ENCODE assay signal across 8 cellular contexts in the genomic region with DNA sequence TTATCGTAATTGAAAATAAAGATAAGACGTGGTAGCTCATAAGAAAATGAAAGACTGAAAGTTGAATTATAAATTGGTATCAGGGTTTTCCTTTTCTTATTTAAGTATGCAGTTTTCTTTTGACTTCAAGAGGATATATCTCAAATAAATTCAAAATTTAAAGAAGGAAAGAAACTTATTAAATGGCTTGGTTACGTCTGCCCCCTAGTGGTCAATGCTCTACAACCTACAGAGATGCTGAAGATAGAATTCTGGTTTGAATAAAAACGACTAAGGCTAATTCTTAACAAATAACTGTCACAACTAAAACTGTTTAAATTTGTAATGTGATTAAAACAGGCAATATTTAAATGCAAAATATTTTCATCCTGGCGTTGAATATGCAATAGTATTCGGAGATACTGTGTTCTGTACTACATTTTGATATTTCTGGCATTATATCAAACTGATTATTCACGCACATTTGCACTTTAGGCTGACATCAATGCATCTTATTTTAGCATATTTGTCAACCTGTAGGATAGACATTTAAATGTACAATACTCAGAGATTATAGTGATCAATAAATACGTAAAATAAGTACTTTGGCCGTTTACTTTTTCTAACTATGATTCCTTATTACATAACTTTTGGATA. TPM values are rescaled to one million over a fixed set of nuclear protein-coding genes. Genes with fewer than 3 reads are reported as not detected.
DNase-seq lines count a peak whose midpoint lies in the region; ATAC-seq, FAIRE-seq and TF ChIP-seq lines count a peak whose summit lies in the region.

No MANE protein-coding gene starts in this region.

- peak; percentile 87 for TF ChIP-seq CTCF in RWPE1 (conservative IDR thresholded peaks at IDR 0.05; ENCODE audit: low read depth)
- TF ChIP-seq CTCF in body of pancreas (IDR thresholded peaks at IDR 0.05): peak; percentile 56 to 97 (median 82)
- peak in 2 of 3 experiments; percentile 46 to 58 for TF ChIP-seq CTCF in keratinocyte (optimal IDR thresholded peaks at IDR 0.05 in 1 of 3, IDR thresholded peaks at IDR 0.05 in 1 of 3, conservative IDR thresholded peaks at IDR 0.05 in 1 of 3; ENCODE audit: extremely low read depth in 1 of 3, insufficient read depth in 2 of 3, low read length in 3 of 3)

- H3K27ac ChIP-seq in RWPE1: no peak overlapping the region
- H3K27ac ChIP-seq in body of pancreas: no peak overlapping the region
- no peak overlapping the region for H3K27ac ChIP-seq in keratinocyte (ENCODE audit: control insufficient read depth, insufficient read depth, low read length)

- no peak overlapping the region for H2AFZ ChIP-seq in keratinocyte (ENCODE audit: control insufficient read depth, low read length)

- H3K79me2 ChIP-seq in keratinocyte (ENCODE audit: control insufficient read depth, insufficient read depth, low read length): no peaks in the 10 kb centered on the region

- peak; percentile 5 for FAIRE-seq in keratinocyte (lab: Jason Lieb, UNC)

- no peaks in the 10 kb centered on the region for H3K9me1 ChIP-seq in keratinocyte (ENCODE audit: control insufficient read depth, extremely low read depth, insufficient read depth, low read length)

- no peak overlapping the region for H3K4me2 ChIP-seq in keratinocyte (ENCODE audit: control insufficient read depth, extremely low read depth, insufficient read depth, low read depth, low read length)

- no peaks in the 10 kb centered on the region for H4K20me1 ChIP-seq in keratinocyte (ENCODE audit: control insufficient read depth, extremely low read depth, insufficient read depth, low read length)

- POLR2A ChIA-PET in RWPE1 (lab: Yijun Ruan, JAX; ENCODE audit: low non-redundant PET): no interaction called here

- ATAC-seq in activated CD4-positive, CD25-positive, alpha-beta regulatory T cell treated with anti-CD3 and anti-CD28 coated beads, Interleukin-2, amount 50 U/mL, for 24 hours: no peak
- ATAC-seq in body of pancreas: peak; percentile 60

- DNase-seq in activated CD4-positive, CD25-positive, alpha-beta regulatory T cell (lab: John Stamatoyannopoulos, UW): peak in 3 of 4 experiments; percentile 12 to 30 (median 24)
- DNase-seq in HuH-7.5 (ENCODE audit: low spot score) (peak; percentile 6), RWPE1 (ENCODE audit: low spot score) (peak; percentile 41), body of pancreas (peak; percentile 57 to 78 (median 70)), keratinocyte (ENCODE audit: low read depth, low spot score) (no peak), islet precursor cell (no peak)
- DNase-seq in stimulated activated CD4-positive, alpha-beta T cell treated with anti-CD3 and anti-CD28 coated beads, Interleukin-2, amount 100 ng/mL, for 24 hours: peak; percentile 34 to 67

- H3K4me1 ChIP-seq in body of pancreas (no peaks in the 10 kb centered on the region), keratinocyte (ENCODE audit: control insufficient read depth, extremely low read depth, insufficient read depth, low read length) (no peaks in the 10 kb centered on the region)

- H3K4me3 ChIP-seq in body of pancreas (no peak overlapping the region), keratinocyte (ENCODE audit: control insufficient read depth in 2 of 3, extremely low read depth in 1 of 3, insufficient read depth in 2 of 3, low read depth in 1 of 3, low read length in 3 of 3) (no peak overlapping the region)

- H3K36me3 ChIP-seq in body of pancreas (replicated peaks in 1 of 2; ENCODE audit: insufficient read depth in 1 of 2, low read depth in 2 of 2) (no peaks in the 10 kb centered on the region), keratinocyte (ENCODE audit: control insufficient read depth in 2 of 2, extremely low read depth in 1 of 2, insufficient read depth in 2 of 2, low read length in 2 of 2) (no peaks in the 10 kb centered on the region)

- 17 to 18% methylated on average over 9 of the region's 9 CpGs for WGBS in body of pancreas, 2 donors

- H3K9me3 ChIP-seq in body of pancreas (no peaks in the 10 kb centered on the region), keratinocyte (ENCODE audit: control insufficient read depth, low read depth, low read length) (no peaks in the 10 kb centered on the region)

- dilution Hi-C loops in keratinocyte (cut with MboI; ENCODE audit: extremely low pct_ligation_motif_present, low sequenced_read_pairs): no loop called here

- H3K9ac ChIP-seq in keratinocyte (ENCODE audit: control insufficient read depth, extremely low read depth, insufficient read depth, low read length): no peak overlapping the region

- TF ChIP-seq POLR2A in body of pancreas (IDR thresholded peaks at IDR 0.05): no peak

- intact Hi-C loops in body of pancreas (cut with DNase I): loop anchor here (10.0 kb wide), 2 partner anchors 62 to 532 kb away; no protein-coding TSS in a partner anchor

- CTCF ChIA-PET in RWPE1 (lab: Yijun Ruan, JAX): interaction anchor here (0.7 to 1.2 kb wide), 5 partner anchors 21 to 189 kb away, joined by 3 to 9 read pairs (median 3); no protein-coding TSS in a partner anchor

- H3K27me3 ChIP-seq in body of pancreas (no peaks in the 10 kb centered on the region), keratinocyte (ENCODE audit: control insufficient read depth, extremely low read depth, insufficient read depth, low read length) (no peaks in the 10 kb centered on the region)

RNA-seq across cellular contexts. Expression of a gene that starts 26.8 kb away (rescaled TPM):
- 10 to 100 TPM; 14.5 to 17.6 TPM for total RNA-seq in body of pancreas
- 48.5 to 97.0 TPM (median 77.9 TPM) in 3 replicates for polyA plus RNA-seq in keratinocyte
- polyA plus RNA-seq in keratinocyte (2011; ENCODE audit: low read depth): 4.4 TPM
- polyA plus RNA-seq in keratinocyte (2011; cell fraction: cytosol; rRNA removed): 23.1 and 42.4 TPM in 2 replicates
- 91.2 and 118 TPM in 2 replicates for polyA plus RNA-seq in keratinocyte (2011; cell fraction: nucleus; rRNA removed)
- polyA plus RNA-seq in keratinocyte (2012; ENCODE audit: low replicate concordance): 3.0 and 44.1 TPM in 2 replicates
- polyA minus RNA-seq in keratinocyte: 7.9 to 49.5 TPM (median 28.1 TPM) in 3 replicates
- polyA minus RNA-seq in keratinocyte (2011; cell fraction: cytosol; rRNA and poly(A)+ RNA removed): 7.7 TPM
- 16.6 and 38.8 TPM in 2 replicates for polyA minus RNA-seq in keratinocyte (2011; cell fraction: nucleus; rRNA and poly(A)+ RNA removed)

RNA-seq across cellular contexts. Expression of a gene that starts 56.2 kb away (rescaled TPM):
- 1 to 10 TPM in 1 of 2 donors, under 1 TPM in 1; 0.99 to 3.9 TPM for total RNA-seq in body of pancreas
- 13.9 to 37.4 TPM (median 34.8 TPM) in 3 replicates for polyA plus RNA-seq in keratinocyte
- polyA plus RNA-seq in keratinocyte (2011; ENCODE audit: low read depth): 0.22 TPM
- polyA plus RNA-seq in keratinocyte (2011; cell fraction: cytosol; rRNA removed): 10.4 and 17.5 TPM in 2 replicates
- 35.6 and 39.7 TPM in 2 replicates for polyA plus RNA-seq in keratinocyte (2011; cell fraction: nucleus; rRNA removed)
- polyA plus RNA-seq in keratinocyte (2012; ENCODE audit: low replicate concordance): 0.37 and 12.8 TPM in 2 replicates
- polyA minus RNA-seq in keratinocyte: 1.5 to 51.8 TPM (median 36.0 TPM) in 3 replicates
- 10.2 TPM for polyA minus RNA-seq in keratinocyte (2011; cell fraction: cytosol; rRNA and poly(A)+ RNA removed)
- 30.9 and 63.4 TPM in 2 replicates for polyA minus RNA-seq in keratinocyte (2011; cell fraction: nucleus; rRNA and poly(A)+ RNA removed)

Comparison
In these comparisons a context has a peak if more than half of its experiments do, and no peak if none do; other contexts are left out.
1. DNase-seq: peak in activated CD4-positive, CD25-positive, alpha-beta regulatory T cell (3 of 4), HuH-7.5 (single experiment), RWPE1 (single experiment), body of pancreas (4 of 4) and stimulated activated CD4-positive, alpha-beta T cell treated with anti-CD3 and anti-CD28 coated beads, Interleukin-2, amount 100 ng/mL, for 24 hours (2 of 2); none in keratinocyte (single experiment) and islet precursor cell (single experiment).
2. Peak in every context shown above with its lines, with median percentiles within 50 percentile points of each other: CTCF ChIP-seq.